ENCODE assay signal across 26 cellular contexts in the genomic region with DNA sequence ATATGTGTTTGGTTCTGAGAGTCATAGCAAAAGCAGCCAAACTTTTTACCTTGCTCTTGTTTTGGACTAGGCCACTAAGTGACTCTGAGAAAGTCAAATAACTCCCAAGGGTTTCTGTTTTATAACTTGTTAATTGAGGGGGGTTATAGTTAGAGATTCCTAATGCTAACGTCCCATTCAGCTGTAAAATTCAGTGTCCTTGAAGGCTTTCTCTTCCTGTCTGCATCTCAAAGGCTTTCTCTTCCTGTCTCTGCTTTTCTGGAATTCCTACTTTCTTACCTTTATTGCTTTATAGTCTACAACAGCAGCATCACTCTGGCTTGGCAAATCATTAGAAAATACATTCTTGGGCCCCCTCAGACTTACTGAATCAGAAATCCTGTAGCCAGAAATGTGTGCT.
"Had no signal": no experiment of that assay in that cellular context is flagged by ENCODE, and none has a peak within 500 bp of the region (broad histone marks: within the 10 kb centered on the region; RNA-seq: fewer than 3 reads in every experiment).

No MANE protein-coding gene starts in this region.

- H3K27ac ChIP-seq: esophagus squamous epithelium, lower lobe of right lung, neural progenitor cell, prostate gland, right atrium auricular region, skin epidermis, spleen, suprapubic skin, transverse colon, upper lobe of right lung, uterus had no signal

- H3K27ac Mint-ChIP-seq: effector memory CD8-positive, alpha-beta T cell; immature natural killer cell; naive B cell; natural killer cell treated with Interleukin-12 subunit alpha and Interleukin-12 subunit beta and Interleukin-15 and Interleukin-18, amount 100 ng/mL, for 72 hours; neural progenitor cell; stimulated activated naive CD8-positive, alpha-beta T cell treated with anti-CD3 and anti-CD28 coated beads, Interleukin-15, amount 100 ng/mL, for 72 hours had no signal

- H3K9ac ChIP-seq: neural progenitor cell had no signal

- DNase-seq: cerebellar nuclear complex; cortex of kidney; effector memory CD8-positive, alpha-beta T cell; erythroblast; esophagus squamous epithelium; hypothalamus; immature natural killer cell; islet precursor cell; kidney glomerular epithelial cell; left ventricle myocardium superior; lower lobe of right lung; naive B cell; nucleus accumbens; spleen; stimulated activated CD8-positive, alpha-beta memory T cell treated with anti-CD3 and anti-CD28 coated beads, Interleukin-4, amount 100 ng/mL, for 48 hours; stimulated activated naive CD4-positive, alpha-beta T cell; stimulated activated naive CD8-positive, alpha-beta T cell treated with anti-CD3 and anti-CD28 coated beads, Interleukin-15, amount 100 ng/mL, for 72 hours; transverse colon; upper lobe of right lung; uterus had no signal

- H3K9me3 ChIP-seq: esophagus squamous epithelium, lower lobe of right lung, prostate gland, right atrium auricular region, spleen, suprapubic skin, transverse colon, upper lobe of right lung, uterus had no signal

- H3K36me3 Mint-ChIP-seq: immature natural killer cell; naive B cell; natural killer cell treated with Interleukin-12 subunit alpha and Interleukin-12 subunit beta and Interleukin-15 and Interleukin-18, amount 100 ng/mL, for 72 hours; neural progenitor cell had no signal

- H3K27me3 ChIP-seq: esophagus squamous epithelium, neural progenitor cell, right atrium auricular region, spleen, suprapubic skin, transverse colon, upper lobe of right lung, uterus had no signal

- H3K9me3 Mint-ChIP-seq: neural progenitor cell had no signal

- H3K27me3 Mint-ChIP-seq: effector memory CD8-positive, alpha-beta T cell; naive B cell; natural killer cell treated with Interleukin-12 subunit alpha and Interleukin-12 subunit beta and Interleukin-15 and Interleukin-18, amount 100 ng/mL, for 72 hours; stimulated activated naive CD8-positive, alpha-beta T cell treated with anti-CD3 and anti-CD28 coated beads, Interleukin-15, amount 100 ng/mL, for 72 hours had no signal

- ATAC-seq: effector memory CD8-positive, alpha-beta T cell; left ventricle myocardium superior; lower lobe of right lung; natural killer cell treated with Interleukin-12 subunit alpha and Interleukin-12 subunit beta and Interleukin-15 and Interleukin-18, amount 100 ng/mL, for 72 hours; stimulated activated naive CD8-positive, alpha-beta T cell treated with anti-CD3 and anti-CD28 coated beads, Interleukin-15, amount 100 ng/mL, for 72 hours; upper lobe of right lung had no signal

- H2AFZ ChIP-seq: neural progenitor cell had no signal

- H3K4me1 Mint-ChIP-seq: immature natural killer cell; naive B cell; stimulated activated naive CD8-positive, alpha-beta T cell treated with anti-CD3 and anti-CD28 coated beads, Interleukin-15, amount 100 ng/mL, for 72 hours had no signal

- H3K4me2 ChIP-seq: neural progenitor cell had no signal

- H3K4me1 ChIP-seq: esophagus squamous epithelium, lower lobe of right lung, prostate gland, right atrium auricular region, spleen, suprapubic skin, upper lobe of right lung, uterus had no signal

- H3K4me3 ChIP-seq: esophagus squamous epithelium, lower lobe of right lung, neural progenitor cell, prostate gland, right atrium auricular region, skin epidermis, spleen, suprapubic skin, transverse colon, upper lobe of right lung, uterus had no signal

- H3K36me3 ChIP-seq: esophagus squamous epithelium, lower lobe of right lung, neural progenitor cell, prostate gland, right atrium auricular region, spleen, suprapubic skin, transverse colon, upper lobe of right lung, uterus had no signal

- H3K4me3 Mint-ChIP-seq: effector memory CD8-positive, alpha-beta T cell; immature natural killer cell; naive B cell; natural killer cell treated with Interleukin-12 subunit alpha and Interleukin-12 subunit beta and Interleukin-15 and Interleukin-18, amount 100 ng/mL, for 72 hours; neural progenitor cell; stimulated activated naive CD8-positive, alpha-beta T cell treated with anti-CD3 and anti-CD28 coated beads, Interleukin-15, amount 100 ng/mL, for 72 hours had no signal
